ENCODE assay signal across 9 cellular contexts in genomic region chr2:54573532-54573915, GRCh38.
DNase-seq lines count a peak whose midpoint lies in the region; ATAC-seq and TF ChIP-seq lines count a peak whose summit lies in the region.
"Had no signal": no experiment of that assay in that cellular context is flagged by ENCODE, and none has a peak within 500 bp of the region (broad histone marks: within the 10 kb centered on the region; RNA-seq: fewer than 3 reads in every experiment).

No MANE protein-coding gene starts in this region.

- intact Hi-C loops in sciatic nerve (cut with DNase I) = no loop called here

- H3K4me1 ChIP-seq in liver (ENCODE audit: control insufficient read depth in 4 of 4, insufficient read depth in 4 of 4, low read length in 3 of 4) (peaks cover 30 to 96% (median 90%) of the 10 kb centered on the region in 4 donors), thoracic aorta (ENCODE audit: control insufficient read depth in 1 of 2, low read depth in 2 of 2) (peaks cover 45 to 93% of the 10 kb centered on the region in 2 donors)

- WGBS in liver = 68% methylated on average over 5 of the region's 5 CpGs

- H3K27me3 ChIP-seq in liver (ENCODE audit: control insufficient read depth in 4 of 4, insufficient read depth in 4 of 4, low read length in 3 of 4) (no peaks in the 10 kb centered on the region), thoracic aorta (replicated peaks; ENCODE audit: insufficient read depth) (no peaks in the 10 kb centered on the region)

- H3K27ac Mint-ChIP-seq in activated CD8-positive, alpha-beta memory T cell treated with anti-CD3 and anti-CD28 coated beads, Interleukin-2, amount 10 ng/mL, durations not matched to agents 7 days and 5 days = peak overlapping the region; percentile 94
- peak overlapping the region; percentile 99 for H3K27ac Mint-ChIP-seq in activated T-helper 17 cell treated with anti-CD3 and anti-CD28 coated beads, Interleukin-2, amount 50 U/mL, for 72 hours

- peak overlapping the region; percentile 73 to 90 for H3K27ac ChIP-seq in liver (ENCODE audit: low read depth in 1 of 2, low read length in 2 of 2)
- H3K27ac ChIP-seq in thoracic aorta = peak overlapping the region; percentile 62 to 74

- no peak for TF ChIP-seq RAD21 in liver (IDR thresholded peaks at IDR 0.05)

- H3K9me3 ChIP-seq in liver (ENCODE audit: control insufficient read depth in 4 of 4, low read length in 3 of 4) (no peaks in the 10 kb centered on the region), thoracic aorta (no peaks in the 10 kb centered on the region)

- peak overlapping the region in 1 of 2 donors; percentile 64 for H3K9ac ChIP-seq in liver (ENCODE audit: low read depth in 1 of 2, low read length in 2 of 2)

- peaks cover 36% of the 10 kb centered on the region for H3K36me3 Mint-ChIP-seq in activated CD8-positive, alpha-beta memory T cell treated with anti-CD3 and anti-CD28 coated beads, Interleukin-2, amount 10 ng/mL, durations not matched to agents 7 days and 5 days
- H3K36me3 Mint-ChIP-seq in activated T-helper 17 cell treated with anti-CD3 and anti-CD28 coated beads, Interleukin-2, amount 50 U/mL, for 72 hours (ENCODE audit: low read depth) = peaks cover 25% of the 10 kb centered on the region

- no peaks in the 10 kb centered on the region for H3K9me3 Mint-ChIP-seq in activated CD8-positive, alpha-beta memory T cell treated with anti-CD3 and anti-CD28 coated beads, Interleukin-2, amount 10 ng/mL, durations not matched to agents 7 days and 5 days (ENCODE audit: low read depth)
- peaks cover 3% of the 10 kb centered on the region for H3K9me3 Mint-ChIP-seq in activated T-helper 17 cell treated with anti-CD3 and anti-CD28 coated beads, Interleukin-2, amount 50 U/mL, for 72 hours

- H3K36me3 ChIP-seq in liver (ENCODE audit: control insufficient read depth in 4 of 4, insufficient read depth in 3 of 4, low read depth in 1 of 4, low read length in 3 of 4) (no peaks in the 10 kb centered on the region), thoracic aorta (no peaks in the 10 kb centered on the region)

- peaks cover 94% of the 10 kb centered on the region for H3K4me1 Mint-ChIP-seq in activated CD8-positive, alpha-beta memory T cell treated with anti-CD3 and anti-CD28 coated beads, Interleukin-2, amount 10 ng/mL, durations not matched to agents 7 days and 5 days
- peaks cover 78% of the 10 kb centered on the region for H3K4me1 Mint-ChIP-seq in activated T-helper 17 cell treated with anti-CD3 and anti-CD28 coated beads, Interleukin-2, amount 50 U/mL, for 72 hours

- CTCF ChIA-PET in activated CD8-positive, alpha-beta memory T cell treated with anti-CD3 and anti-CD28 coated beads, Interleukin-2, amount 10 ng/mL, durations not matched to agents 7 days and 5 days (lab: Charles Lee) = interaction anchor here (0.9 to 10.7 kb wide), 4 partner anchors 8 to 16 kb away, joined by 3 to 87 read pairs (median 5); no protein-coding TSS in a partner anchor

- no peak for ATAC-seq in activated CD8-positive, alpha-beta memory T cell treated with anti-CD3 and anti-CD28 coated beads, Interleukin-2, amount 10 ng/mL, durations not matched to agents 7 days and 5 days
- no peak for ATAC-seq in activated T-helper 17 cell treated with anti-CD3 and anti-CD28 coated beads, Interleukin-2, amount 50 U/mL, for 72 hours (replicated peaks)
- ATAC-seq in thoracic aorta (ENCODE audit: insufficient number of reproducible peaks, low FRiP score, low read depth) = no peak
- ATAC-seq in HG02678 (IDR thresholded peaks at IDR 0.05; ENCODE audit: unreplicated experiment) = no peak
- ATAC-seq in GM19452 (IDR thresholded peaks at IDR 0.05; ENCODE audit: unreplicated experiment) = no peak
- ATAC-seq in sciatic nerve = no peak

- H3K4me3 Mint-ChIP-seq in activated CD8-positive, alpha-beta memory T cell treated with anti-CD3 and anti-CD28 coated beads, Interleukin-2, amount 10 ng/mL, durations not matched to agents 7 days and 5 days = peak overlapping the region; percentile 72
- peak overlapping the region; percentile 92 for H3K4me3 Mint-ChIP-seq in activated T-helper 17 cell treated with anti-CD3 and anti-CD28 coated beads, Interleukin-2, amount 50 U/mL, for 72 hours

- no peak for TF ChIP-seq CTCF in liver (IDR thresholded peaks at IDR 0.05; ENCODE audit: low read depth, low read length, missing input control)
- TF ChIP-seq CTCF in thoracic aorta (IDR thresholded peaks at IDR 0.05) = no peak

- H3K27me3 Mint-ChIP-seq in activated CD8-positive, alpha-beta memory T cell treated with anti-CD3 and anti-CD28 coated beads, Interleukin-2, amount 10 ng/mL, durations not matched to agents 7 days and 5 days = no peaks in the 10 kb centered on the region
- no peaks in the 10 kb centered on the region for H3K27me3 Mint-ChIP-seq in activated T-helper 17 cell treated with anti-CD3 and anti-CD28 coated beads, Interleukin-2, amount 50 U/mL, for 72 hours

- no peak for DNase-seq in activated CD8-positive, alpha-beta memory T cell treated with anti-CD3 and anti-CD28 coated beads, Interleukin-2, amount 10 ng/mL, durations not matched to agents 7 days and 5 days
- DNase-seq in activated CD8-positive, alpha-beta memory T cell treated with anti-CD3 and anti-CD28 coated beads, Interleukin-2, amount 50 U/mL, for 48 hours = no peak
- no peak for DNase-seq in thoracic aorta (ENCODE audit: low spot score)
- DNase-seq in sciatic nerve (ENCODE audit: low spot score) = no peak
- DNase-seq: NCI-H1048 had no signal

- H3K4me3 ChIP-seq in liver (ENCODE audit: low read depth in 1 of 3, low read length in 3 of 3) (no peak overlapping the region), thoracic aorta (no peak overlapping the region)

TF ChIP-seq in liver, 16 proteins besides CTCF, POLR2A, EP300 and RAD21:
- TF ChIP-seq ATF3 (IDR thresholded peaks at IDR 0.05) (no peak), ZBTB33 (IDR thresholded peaks at IDR 0.05) (no peak), GABPA (IDR thresholded peaks at IDR 0.05 in 1 of 2, conservative IDR thresholded peaks at IDR 0.05 in 1 of 2) (no peak), EGR1 (IDR thresholded peaks at IDR 0.05; ENCODE audit: low read depth in 2 of 2) (no peak), MAX (IDR thresholded peaks at IDR 0.05) (no peak), NR2F2 (IDR thresholded peaks at IDR 0.05) (no peak), RXRA (IDR thresholded peaks at IDR 0.05) (no peak), SP1 (IDR thresholded peaks at IDR 0.05) (no peak)
